ENCODE assay signal across 13 cellular contexts in genomic region chr1:159918041-159918917, GRCh38. TPM values are rescaled to one million over a fixed set of nuclear protein-coding genes. Genes with fewer than 3 reads are reported as not detected.
DNase-seq lines count a peak whose midpoint lies in the region; ATAC-seq and FAIRE-seq lines count a peak whose summit lies in the region.
"Had no signal": no experiment of that assay in that cellular context is flagged by ENCODE, and none has a peak within 500 bp of the region (broad histone marks: within the 10 kb centered on the region; RNA-seq: fewer than 3 reads in every experiment).

No MANE protein-coding gene starts in this region.

- peaks cover 21 to 47% of the 10 kb centered on the region in 2 donors for H3K36me3 Mint-ChIP-seq in activated naive CD4-positive, alpha-beta T cell treated with anti-CD3 and anti-CD28 coated beads, Interleukin-2, amount 50 U/mL, for 72 hours

- ATAC-seq in left cardiac atrium (no peak), aorta (ENCODE audit: low FRiP score) (no peak), HG03354 (IDR thresholded peaks at IDR 0.05; ENCODE audit: poor library complexity, severe bottlenecking, unreplicated experiment) (no peak)
- no peak for ATAC-seq in activated naive CD4-positive, alpha-beta T cell treated with anti-CD3 and anti-CD28 coated beads, Interleukin-2, amount 50 U/mL, for 72 hours

- WGBS in aorta, 2 donors, result 71 to 72% methylated on average over 12 of the region's 12 CpGs

- H3K36me3 ChIP-seq in mucosa of rectum (ENCODE audit: control insufficient read depth in 2 of 2, insufficient read depth in 2 of 2, low read length in 2 of 2) (peaks cover 32 to 47% of the 10 kb centered on the region in 2 donors), aorta (ENCODE audit: control insufficient read depth in 1 of 2, insufficient read depth in 2 of 2, low read length in 1 of 2) (peaks cover 4 to 9% of the 10 kb centered on the region in 2 donors)

- H3K27ac Mint-ChIP-seq in activated naive CD4-positive, alpha-beta T cell treated with anti-CD3 and anti-CD28 coated beads, Interleukin-2, amount 50 U/mL, for 72 hours, result peak overlapping the region; percentile 77 to 87

- H3K27me3 ChIP-seq in mucosa of rectum (ENCODE audit: control insufficient read depth in 2 of 2, insufficient read depth in 2 of 2, low read length in 2 of 2), result no peaks in the 10 kb centered on the region
- H3K27me3 ChIP-seq in aorta (ENCODE audit: control insufficient read depth in 1 of 2, insufficient read depth in 2 of 2, low read length in 1 of 2), result no peaks in the 10 kb centered on the region

- H3K27ac ChIP-seq in mucosa of rectum (ENCODE audit: low read depth in 2 of 2, low read length in 2 of 2), result peak overlapping the region; percentile 42 to 67
- peak overlapping the region in 1 of 2 donors; percentile 25 for H3K27ac ChIP-seq in aorta (ENCODE audit: low read depth in 1 of 2, low read length in 2 of 2)

- H3K9ac ChIP-seq in mucosa of rectum (ENCODE audit: low read depth in 1 of 2, low read length in 2 of 2), result peak overlapping the region in 1 of 2 donors; percentile 2

- H3K9me3 ChIP-seq in mucosa of rectum (ENCODE audit: control insufficient read depth in 2 of 2, low read length in 2 of 2) (no peaks in the 10 kb centered on the region), aorta (ENCODE audit: control insufficient read depth, low read length) (no peaks in the 10 kb centered on the region)

- H3K4me3 ChIP-seq in mucosa of rectum (ENCODE audit: low read length in 2 of 2) (no peak overlapping the region), aorta (ENCODE audit: low read length in 2 of 2) (no peak overlapping the region)

- peaks cover 41 to 62% of the 10 kb centered on the region in 2 donors for H3K4me1 ChIP-seq in mucosa of rectum (ENCODE audit: control insufficient read depth in 2 of 2, insufficient read depth in 2 of 2, low read length in 2 of 2)
- peaks cover 0 to 2% of the 10 kb centered on the region in 2 donors for H3K4me1 ChIP-seq in aorta (ENCODE audit: control insufficient read depth in 1 of 2, insufficient read depth in 2 of 2, low read length in 2 of 2)

- intact Hi-C loops in left cardiac atrium (cut with DNase I) (no loop called here), cardiac septum (cut with DNase I) (no loop called here), aorta (cut with DNase I) (no loop called here)

- peak; percentile 15 for DNase-seq in left cardiac atrium
- DNase-seq in cardiac septum (ENCODE audit: low spot score), result no peak
- DNase-seq in activated naive CD4-positive, alpha-beta T cell treated with anti-CD3 and anti-CD28 coated beads, Interleukin-2, amount 50 U/mL, for 72 hours (ENCODE audit: low spot score in 2 of 2), result no peak
- peak; percentile 46 to 51 for DNase-seq in aorta
- no peak for DNase-seq in dermis blood vessel endothelial cell
- DNase-seq in GM19239 (ENCODE audit: insufficient read length, low spot score), result no peak
- DNase-seq: activated CD4-positive, CD25-positive, alpha-beta regulatory T cell had no signal

- FAIRE-seq in GM19239 (lab: Jason Lieb, UNC), result no peak
- FAIRE-seq: bronchial epithelial cell, HTR-8/SVneo had no signal

- H3K9me3 Mint-ChIP-seq in activated naive CD4-positive, alpha-beta T cell treated with anti-CD3 and anti-CD28 coated beads, Interleukin-2, amount 50 U/mL, for 72 hours, result no peaks in the 10 kb centered on the region

RNA-seq across cellular contexts. Expression of gene TAGLN2, which starts 7.0 kb away (rescaled TPM):
- total RNA-seq in left cardiac atrium, result 100 to 1,000 TPM; 201 to 276 TPM
- 103 TPM for total RNA-seq in cardiac septum
- 100 to 1,000 TPM; 391 to 559 TPM for total RNA-seq in activated naive CD4-positive, alpha-beta T cell treated with anti-CD3 and anti-CD28 coated beads, Interleukin-2, amount 50 U/mL, for 72 hours
- total RNA-seq in aorta, result 100 to 1,000 TPM; 316 to 350 TPM
- 100 to 1,000 TPM; 349 to 383 TPM for polyA plus RNA-seq in aorta
- total RNA-seq in dermis blood vessel endothelial cell, result 276 and 348 TPM in 2 replicates

RNA-seq across cellular contexts. Expression of gene CFAP45, which starts 18.3 kb away (rescaled TPM):
- total RNA-seq in left cardiac atrium (1 to 10 TPM; 1.6 to 2.0 TPM), cardiac septum (0.32 TPM), aorta (1 to 10 TPM; 2.5 to 2.7 TPM), dermis blood vessel endothelial cell (0.17 and 0.19 TPM in 2 replicates)
- 1 to 10 TPM; 1.2 to 2.8 TPM for total RNA-seq in activated naive CD4-positive, alpha-beta T cell treated with anti-CD3 and anti-CD28 coated beads, Interleukin-2, amount 50 U/mL, for 72 hours
- polyA plus RNA-seq in aorta, result 1 to 10 TPM in 1 of 2 donors, not detected in 1; 2.7 TPM

RNA-seq across cellular contexts. Expression of gene IGSF9, which starts 27.1 kb away (rescaled TPM):
- total RNA-seq in left cardiac atrium (1 to 10 TPM; 1.4 to 3.3 TPM), cardiac septum (not detected), aorta (under 1 TPM in 1 of 2 donors, not detected in 1; 0.30 TPM), dermis blood vessel endothelial cell (not detected in 2 replicates)
- total RNA-seq in activated naive CD4-positive, alpha-beta T cell treated with anti-CD3 and anti-CD28 coated beads, Interleukin-2, amount 50 U/mL, for 72 hours, result not detected
- polyA plus RNA-seq in aorta, result 1 to 10 TPM in 1 of 2 donors, under 1 TPM in 1; 0.05 to 1.0 TPM
- total RNA-seq: pulmonary artery endothelial cell had no signal
- polyA plus RNA-seq: BJ had no signal

RNA-seq across cellular contexts. Expression of gene SLAMF9, which starts 35.8 kb away (rescaled TPM):
- under 1 TPM in 1 of 2 donors, not detected in 1; 0.35 TPM for total RNA-seq in left cardiac atrium
- not detected for total RNA-seq in cardiac septum
- total RNA-seq in activated naive CD4-positive, alpha-beta T cell treated with anti-CD3 and anti-CD28 coated beads, Interleukin-2, amount 50 U/mL, for 72 hours, result not detected
- not detected for total RNA-seq in aorta
- polyA plus RNA-seq in aorta, result not detected
- total RNA-seq in dermis blood vessel endothelial cell, result not detected in 2 replicates
- total RNA-seq: pulmonary artery endothelial cell had no signal
- polyA plus RNA-seq: BJ had no signal

RNA-seq across cellular contexts. Expression of gene VSIG8, which starts 55.8 kb away (rescaled TPM):
- total RNA-seq in left cardiac atrium (not detected), cardiac septum (not detected), aorta (under 1 TPM in 1 of 2 donors, not detected in 1; 0.21 TPM), dermis blood vessel endothelial cell (0.09 TPM in 1 of 2 replicates, not detected in the other)
- total RNA-seq in activated naive CD4-positive, alpha-beta T cell treated with anti-CD3 and anti-CD28 coated beads, Interleukin-2, amount 50 U/mL, for 72 hours, result under 1 TPM in 1 of 2 donors, not detected in 1; 0.18 TPM
- under 1 TPM in 1 of 2 donors, not detected in 1; 0.56 TPM for polyA plus RNA-seq in aorta
- total RNA-seq: bronchial epithelial cell, pulmonary artery endothelial cell had no signal
- polyA plus RNA-seq: BJ had no signal

Comparison
In these comparisons a context has a peak if more than half of its experiments do, and no peak if none do; other contexts are left out.
1. DNase-seq: peak in left cardiac atrium (single experiment) and aorta (2 of 2); none in cardiac septum (single experiment), activated naive CD4-positive, alpha-beta T cell treated with anti-CD3 and anti-CD28 coated beads, Interleukin-2, amount 50 U/mL, for 72 hours (0 of 2), dermis blood vessel endothelial cell (single experiment) and GM19239 (single experiment).